In genomic region chr18:68714356-68714706, GRCh38 we compare ENCODE assay signal across 8 cellular contexts. TPM values are rescaled to one million over a fixed set of nuclear protein-coding genes. Genes with fewer than 3 reads are reported as not detected.
DNase-seq lines count a peak whose midpoint lies in the region; ATAC-seq lines count a peak whose summit lies in the region.

No MANE protein-coding gene starts in this region.

- intact Hi-C loops in activated naive CD4-positive, alpha-beta T cell treated with anti-CD3 and anti-CD28 coated beads for 36 hours (cut with micrococcal nuclease) = loop anchor here (10.0 kb wide), 1 partner anchor 1180 kb away; no protein-coding TSS in a partner anchor

- DNase-seq in activated naive CD4-positive, alpha-beta T cell treated with anti-CD3 and anti-CD28 coated beads for 36 hours = peak; percentile 12
- no peak for DNase-seq in activated naive CD4-positive, alpha-beta T cell (lab: John Stamatoyannopoulos, UW)
- DNase-seq in RPMI8226 (peak; percentile 39), cerebellar nuclear complex (lab: John Stamatoyannopoulos, UW) (no peak)

- peak overlapping the region; percentile 92 for H3K4me3 ChIP-seq in endocrine pancreas (ENCODE audit: control insufficient read depth, insufficient read depth, low read length)
- peak overlapping the region; percentile 81 for H3K4me3 ChIP-seq in mononuclear cell (ENCODE audit: low read length)

- H3K4me1 Mint-ChIP-seq in activated naive CD4-positive, alpha-beta T cell treated with anti-CD3 and anti-CD28 coated beads for 36 hours (ENCODE audit: low read depth) = peaks cover 37% of the 10 kb centered on the region

- H3K36me3 Mint-ChIP-seq in activated naive CD4-positive, alpha-beta T cell treated with anti-CD3 and anti-CD28 coated beads for 36 hours (ENCODE audit: low read depth) = peaks cover 28% of the 10 kb centered on the region

- H3K9me3 Mint-ChIP-seq in activated naive CD4-positive, alpha-beta T cell treated with anti-CD3 and anti-CD28 coated beads for 36 hours = no peaks in the 10 kb centered on the region

- H3K9me3 ChIP-seq in endocrine pancreas (ENCODE audit: control insufficient read depth, low read length) = no peaks in the 10 kb centered on the region
- no peaks in the 10 kb centered on the region for H3K9me3 ChIP-seq in mononuclear cell (ENCODE audit: low read depth, low read length)

- peak overlapping the region; percentile 92 for H3K27ac Mint-ChIP-seq in activated naive CD4-positive, alpha-beta T cell treated with anti-CD3 and anti-CD28 coated beads for 36 hours

- no peaks in the 10 kb centered on the region for H3K27me3 ChIP-seq in endocrine pancreas (ENCODE audit: control insufficient read depth, insufficient read depth, low read length)
- H3K27me3 ChIP-seq in mononuclear cell (ENCODE audit: insufficient read depth, low read length) = no peaks in the 10 kb centered on the region

- CTCF ChIA-PET in activated naive CD4-positive, alpha-beta T cell treated with anti-CD3 and anti-CD28 coated beads for 36 hours (lab: Charles Lee) = interaction anchor here (0.6 to 1.0 kb wide), 2 partner anchors 23 to 348 kb away, joined by 3 read pairs; no protein-coding TSS in a partner anchor

- no peaks in the 10 kb centered on the region for H3K36me3 ChIP-seq in endocrine pancreas (ENCODE audit: control insufficient read depth, insufficient read depth, low read length)

- ATAC-seq in HG02885 (IDR thresholded peaks at IDR 0.05; ENCODE audit: poor library complexity, unreplicated experiment) (peak; percentile 13), HG02610 (IDR thresholded peaks at IDR 0.05; ENCODE audit: unreplicated experiment) (no peak)

- H3K9ac ChIP-seq in endocrine pancreas (ENCODE audit: control insufficient read depth, insufficient read depth, low read length) = peak overlapping the region; percentile 43

- no peaks in the 10 kb centered on the region for H3K27me3 Mint-ChIP-seq in activated naive CD4-positive, alpha-beta T cell treated with anti-CD3 and anti-CD28 coated beads for 36 hours (ENCODE audit: low read depth)

- H3K4me1 ChIP-seq in endocrine pancreas (ENCODE audit: control insufficient read depth, insufficient read depth, low read length) (peaks cover 20% of the 10 kb centered on the region), mononuclear cell (ENCODE audit: insufficient read depth, low read length) (peaks cover 22% of the 10 kb centered on the region)

- peak overlapping the region; percentile 96 for H3K4me3 Mint-ChIP-seq in activated naive CD4-positive, alpha-beta T cell treated with anti-CD3 and anti-CD28 coated beads for 36 hours

RNA-seq across cellular contexts. Expression of gene TMX3, which starts 0.6 kb away (rescaled TPM):
- total RNA-seq in activated naive CD4-positive, alpha-beta T cell treated with anti-CD3 and anti-CD28 coated beads for 36 hours = 10 to 100 TPM; 35.5 to 41.3 TPM
- total RNA-seq in mononuclear cell = 61.9 TPM

Comparison
In these comparisons a context has a peak if more than half of its experiments do, and no peak if none do; other contexts are left out.
1. DNase-seq: peak in activated naive CD4-positive, alpha-beta T cell treated with anti-CD3 and anti-CD28 coated beads for 36 hours (single experiment) and RPMI8226 (single experiment); none in activated naive CD4-positive, alpha-beta T cell (0 of 4) and cerebellar nuclear complex (0 of 2).